Comparison of ENCODE assay signal across 2 cellular contexts in genomic region chr16:57660715-57661463, GRCh38.
TF ChIP-seq lines count a peak whose summit lies in the region.

No MANE protein-coding gene starts in this region.

TF ChIP-seq in K562, 482 proteins besides CTCF, POLR2A, EP300 and RAD21 (continues in another document):
- TF ChIP-seq NCOA4 (IDR thresholded peaks at IDR 0.05; ENCODE audit: partially characterized antibody) (no peak), TCF15 (CRISPR knock-in tag; IDR thresholded peaks at IDR 0.05) (no peak), ZNF707 (CRISPR knock-in tag; conservative IDR thresholded peaks at IDR 0.05) (no peak), MAX (CRISPR knock-in tag; IDR thresholded peaks at IDR 0.05) (no peak), TRIM28 (IDR thresholded peaks at IDR 0.05) (no peak), HOXB6 (CRISPR knock-in tag; IDR thresholded peaks at IDR 0.05; ENCODE audit: borderline replicate concordance) (no peak), JUNB (CRISPR knock-in tag; conservative IDR thresholded peaks at IDR 0.05) (no peak), HBP1 (CRISPR knock-in tag; IDR thresholded peaks at IDR 0.05) (no peak), RFX5 (IDR thresholded peaks at IDR 0.05; ENCODE audit: low read depth, low read length) (no peak), PHB2 (IDR thresholded peaks at IDR 0.05; ENCODE audit: low read depth) (no peak), HNRNPUL1 (IDR thresholded peaks at IDR 0.05; ENCODE audit: low read length) (no peak), ZBTB33 (CRISPR knock-in tag; IDR thresholded peaks at IDR 0.05) (no peak), TARDBP (IDR thresholded peaks at IDR 0.05) (0 out of 2 replicates have a peak, but pooled peaks have one; percentile 17), ATF7 (IDR thresholded peaks at IDR 0.05) (no peak), CLOCK (CRISPR knock-in tag; IDR thresholded peaks at IDR 0.05; ENCODE audit: borderline replicate concordance) (no peak), JUND (IDR thresholded peaks at IDR 0.05; ENCODE audit: borderline replicate concordance, low read depth, low read length) (0 out of 2 replicates have a peak, but pooled peaks have one; percentile 8), JUND (tag; IDR thresholded peaks at IDR 0.05; ENCODE audit: borderline replicate concordance, low read depth, low read length) (no peak), MEF2D (tag; conservative IDR thresholded peaks at IDR 0.05; ENCODE audit: low read depth) (no peak), PRPF4 (IDR thresholded peaks at IDR 0.05; ENCODE audit: insufficient read depth, low read depth, low read length, poor library complexity, severe bottlenecking) (no peak), NR2C1 (IDR thresholded peaks at IDR 0.05) (no peak), NR2C1 (tag; IDR thresholded peaks at IDR 0.05) (no peak)

TF ChIP-seq in HepG2, 621 proteins besides CTCF, POLR2A, EP300 and RAD21 (continues in another document):
- no peak for TF ChIP-seq ZNF136 (CRISPR knock-in tag; IDR thresholded peaks at IDR 0.05; ENCODE audit: low read depth)
- no peak for TF ChIP-seq SOX13 (IDR thresholded peaks at IDR 0.05)
- TF ChIP-seq SOX13 (CRISPR knock-in tag; conservative IDR thresholded peaks at IDR 0.05 in 1 of 2, IDR thresholded peaks at IDR 0.05 in 1 of 2), result 0 out of 4 replicates have a peak, but pooled peaks of 1 of the 2 experiments have one; percentile 12
- TF ChIP-seq KLF16 (CRISPR knock-in tag; IDR thresholded peaks at IDR 0.05), result no peak
- TF ChIP-seq ZNF343 (CRISPR knock-in tag; IDR thresholded peaks at IDR 0.05), result no peak; the same call in 1 of the 2 replicates
- peak; percentile 77 for TF ChIP-seq GABPB1 (CRISPR knock-in tag; IDR thresholded peaks at IDR 0.05)
- TF ChIP-seq ZNF670 (CRISPR knock-in tag; IDR thresholded peaks at IDR 0.05; ENCODE audit: borderline replicate concordance), result 0 out of 2 replicates have a peak, but pooled peaks have one; percentile 41
- TF ChIP-seq NFYB (CRISPR knock-in tag; IDR thresholded peaks at IDR 0.05), result no peak
- TF ChIP-seq ZNF34 (CRISPR knock-in tag; IDR thresholded peaks at IDR 0.05; ENCODE audit: borderline replicate concordance), result no peak
- no peak for TF ChIP-seq ZNF83 (CRISPR knock-in tag; IDR thresholded peaks at IDR 0.05; ENCODE audit: borderline replicate concordance)
- TF ChIP-seq ZNF3 (CRISPR knock-in tag; IDR thresholded peaks at IDR 0.05), result no peak
- no peak for TF ChIP-seq ZSCAN21 (CRISPR knock-in tag; IDR thresholded peaks at IDR 0.05; ENCODE audit: borderline replicate concordance)
- no peak for TF ChIP-seq PATZ1 (CRISPR knock-in tag; IDR thresholded peaks at IDR 0.05)
- TF ChIP-seq KLF13 (CRISPR knock-in tag; IDR thresholded peaks at IDR 0.05), result no peak
- no peak for TF ChIP-seq HINFP (CRISPR knock-in tag; IDR thresholded peaks at IDR 0.05; ENCODE audit: low read depth)
- no peak for TF ChIP-seq ZBTB33 (CRISPR knock-in tag; IDR thresholded peaks at IDR 0.05)
- TF ChIP-seq ZNF17 (CRISPR knock-in tag; IDR thresholded peaks at IDR 0.05), result no peak
- TF ChIP-seq MXI1 (IDR thresholded peaks at IDR 0.05; ENCODE audit: borderline replicate concordance, low read depth, low read length), result no peak
- TF ChIP-seq ZNF264 (CRISPR knock-in tag; IDR thresholded peaks at IDR 0.05), result no peak
- no peak for TF ChIP-seq GATA4 (IDR thresholded peaks at IDR 0.05; ENCODE audit: borderline replicate concordance, low read depth)
- TF ChIP-seq PRDM15 (CRISPR knock-in tag; IDR thresholded peaks at IDR 0.05), result no peak
- TF ChIP-seq SALL1 (CRISPR knock-in tag; IDR thresholded peaks at IDR 0.05), result peak; percentile 48
- TF ChIP-seq TRIM22 (IDR thresholded peaks at IDR 0.05), result no peak
- TF ChIP-seq ZNF317 (CRISPR knock-in tag; IDR thresholded peaks at IDR 0.05), result 0 out of 2 replicates have a peak, but pooled peaks have one; percentile 29
- TF ChIP-seq ZNF878 (CRISPR knock-in tag; IDR thresholded peaks at IDR 0.05), result no peak
- no peak for TF ChIP-seq ZNF713 (CRISPR knock-in tag; IDR thresholded peaks at IDR 0.05)
- 0 out of 2 replicates have a peak, but pooled peaks have one; percentile 35 for TF ChIP-seq GLI4 (CRISPR knock-in tag; IDR thresholded peaks at IDR 0.05; ENCODE audit: borderline replicate concordance)
- TF ChIP-seq ZNF773 (CRISPR knock-in tag; IDR thresholded peaks at IDR 0.05; ENCODE audit: borderline replicate concordance), result no peak
- no peak for TF ChIP-seq SNAPC4 (CRISPR knock-in tag; IDR thresholded peaks at IDR 0.05)
- no peak for TF ChIP-seq NR0B2 (CRISPR knock-in tag; IDR thresholded peaks at IDR 0.05)
- TF ChIP-seq AFF4 (CRISPR knock-in tag; IDR thresholded peaks at IDR 0.05), result no peak
